In genomic region chr15:68843425-68844311, GRCh38 we compare ENCODE assay signal across 8 cellular contexts. TPM values are rescaled to one million over a fixed set of nuclear protein-coding genes. Genes with fewer than 3 reads are reported as not detected.
DNase-seq lines count a peak whose midpoint lies in the region; ATAC-seq and TF ChIP-seq lines count a peak whose summit lies in the region.

No MANE protein-coding gene starts in this region.

- H3K27me3 Mint-ChIP-seq in CD8-positive, alpha-beta T cell (ENCODE audit: low read depth), result peaks cover 55% of the 10 kb centered on the region
- peaks cover 35% of the 10 kb centered on the region for H3K27me3 Mint-ChIP-seq in activated naive CD4-positive, alpha-beta T cell treated with anti-CD3 and anti-CD28 coated beads, Interleukin-2, amount 50 U/mL, for 24 hours

- H3K9me3 ChIP-seq in CD8-positive, alpha-beta T cell (ENCODE audit: low read length), result no peaks in the 10 kb centered on the region
- H3K9me3 ChIP-seq in iPS-15b (ENCODE audit: control insufficient read depth, insufficient read depth, low read length), result no peaks in the 10 kb centered on the region

- no peaks in the 10 kb centered on the region for H3K9me3 Mint-ChIP-seq in CD8-positive, alpha-beta T cell
- no peaks in the 10 kb centered on the region for H3K9me3 Mint-ChIP-seq in activated naive CD4-positive, alpha-beta T cell treated with anti-CD3 and anti-CD28 coated beads, Interleukin-2, amount 50 U/mL, for 24 hours

- peak in 4 of 7 experiments; percentile 27 to 60 (median 29) for DNase-seq in CD8-positive, alpha-beta T cell
- peak; percentile 7 for DNase-seq in NCI-H1694 treated with DMSO at 0.1 percent for 48 hours (lab: John Stamatoyannopoulos, UW)
- DNase-seq in stimulated activated CD4-positive, alpha-beta T cell treated with anti-CD3 and anti-CD28 coated beads, Interleukin-4, amount 100 ng/mL, for 24 hours, result peak; percentile 23
- no peak for DNase-seq in NK-92 treated with Interleukin-12 subunit alpha and Interleukin-12 subunit beta, amount 100 ng/mL, for 24 hours (lab: John Stamatoyannopoulos, UW)
- no peak for DNase-seq in NCI-H2107 treated with DMSO at 0.1 percent for 48 hours (lab: John Stamatoyannopoulos, UW; ENCODE audit: unreplicated experiment)

- CTCF ChIA-PET in CD8-positive, alpha-beta T cell (lab: Charles Lee), result interaction anchor here (0.8 to 1.5 kb wide), 2 partner anchors 60 to 61 kb away, joined by 3 to 6 read pairs; no protein-coding TSS in a partner anchor

- H3K27ac ChIP-seq in CD8-positive, alpha-beta T cell (ENCODE audit: low read depth, low read length), result no peak overlapping the region

- POLR2A ChIA-PET in CD8-positive, alpha-beta T cell (lab: Charles Lee), result interaction anchor here (1.1 kb wide), 1 partner anchor 27 kb away, joined by 4 read pairs; no protein-coding TSS in a partner anchor

- H3K36me3 Mint-ChIP-seq in CD8-positive, alpha-beta T cell, result no peaks in the 10 kb centered on the region
- H3K36me3 Mint-ChIP-seq in activated naive CD4-positive, alpha-beta T cell treated with anti-CD3 and anti-CD28 coated beads, Interleukin-2, amount 50 U/mL, for 24 hours, result no peaks in the 10 kb centered on the region

- H3K4me3 Mint-ChIP-seq in CD8-positive, alpha-beta T cell, result peak overlapping the region; percentile 50
- peak overlapping the region; percentile 79 for H3K4me3 Mint-ChIP-seq in activated naive CD4-positive, alpha-beta T cell treated with anti-CD3 and anti-CD28 coated beads, Interleukin-2, amount 50 U/mL, for 24 hours

- no peak overlapping the region for H3K9ac ChIP-seq in iPS-15b (ENCODE audit: low read depth, low read length)

- H3K4me3 ChIP-seq in CD8-positive, alpha-beta T cell (ENCODE audit: low read depth, low read length), result no peak overlapping the region
- H3K4me3 ChIP-seq in iPS-15b (ENCODE audit: low read depth, low read length), result peak overlapping the region; percentile 73

- peak; percentile 62 for ATAC-seq in CD8-positive, alpha-beta T cell
- ATAC-seq in HG03175 (IDR thresholded peaks at IDR 0.05; ENCODE audit: unreplicated experiment), result no peak

- no peaks in the 10 kb centered on the region for H3K36me3 ChIP-seq in CD8-positive, alpha-beta T cell (ENCODE audit: insufficient read depth, low read length)
- H3K36me3 ChIP-seq in iPS-15b (ENCODE audit: control insufficient read depth, insufficient read depth, low read length), result no peaks in the 10 kb centered on the region

- H3K4me1 Mint-ChIP-seq in CD8-positive, alpha-beta T cell (ENCODE audit: low read depth), result peaks cover 14% of the 10 kb centered on the region
- peaks cover 17% of the 10 kb centered on the region for H3K4me1 Mint-ChIP-seq in activated naive CD4-positive, alpha-beta T cell treated with anti-CD3 and anti-CD28 coated beads, Interleukin-2, amount 50 U/mL, for 24 hours

- intact Hi-C loops in CD8-positive, alpha-beta T cell (cut with DNase I, micrococcal nuclease), result no loop called here

- H3K27me3 ChIP-seq in CD8-positive, alpha-beta T cell (ENCODE audit: insufficient read depth, low read length), result peaks cover 7% of the 10 kb centered on the region
- peaks cover 24% of the 10 kb centered on the region for H3K27me3 ChIP-seq in iPS-15b (ENCODE audit: control insufficient read depth, insufficient read depth, low read length)

- peaks cover 8% of the 10 kb centered on the region for H3K4me1 ChIP-seq in CD8-positive, alpha-beta T cell (ENCODE audit: insufficient read depth, low read length)
- H3K4me1 ChIP-seq in iPS-15b (ENCODE audit: control insufficient read depth, insufficient read depth, low read length), result no peaks in the 10 kb centered on the region

- no peak overlapping the region for H3K27ac Mint-ChIP-seq in CD8-positive, alpha-beta T cell
- no peak overlapping the region for H3K27ac Mint-ChIP-seq in activated naive CD4-positive, alpha-beta T cell treated with anti-CD3 and anti-CD28 coated beads, Interleukin-2, amount 50 U/mL, for 24 hours

- TF ChIP-seq CTCF in CD8-positive, alpha-beta T cell (IDR thresholded peaks at IDR 0.05), result no peak

RNA-seq across cellular contexts. Expression of gene ANP32A, which starts 23.0 kb away (rescaled TPM):
- 10 to 100 TPM; 47.6 to 51.9 TPM for total RNA-seq in CD8-positive, alpha-beta T cell

Comparison
In these comparisons a context has a peak if more than half of its experiments do, and no peak if none do; other contexts are left out.
1. DNase-seq: peak in CD8-positive, alpha-beta T cell (4 of 7), NCI-H1694 treated with DMSO at 0.1 percent for 48 hours (single experiment) and stimulated activated CD4-positive, alpha-beta T cell treated with anti-CD3 and anti-CD28 coated beads, Interleukin-4, amount 100 ng/mL, for 24 hours (single experiment); none in NK-92 treated with Interleukin-12 subunit alpha and Interleukin-12 subunit beta, amount 100 ng/mL, for 24 hours (single experiment) and NCI-H2107 treated with DMSO at 0.1 percent for 48 hours (single experiment).